In genomic region chr6:158776737-158777136, GRCh38 we compare ENCODE assay signal across 19 cellular contexts. TPM values are rescaled to one million over a fixed set of nuclear protein-coding genes. Genes with fewer than 3 reads are reported as not detected.
DNase-seq lines count a peak whose midpoint lies in the region; ATAC-seq and TF ChIP-seq lines count a peak whose summit lies in the region.
"Had no signal": no experiment of that assay in that cellular context is flagged by ENCODE, and none has a peak within 500 bp of the region (broad histone marks: within the 10 kb centered on the region; RNA-seq: fewer than 3 reads in every experiment).

No MANE protein-coding gene starts in this region.

- H3K36me3 Mint-ChIP-seq in activated CD4-positive, alpha-beta T cell treated with anti-CD3 and anti-CD28 coated beads, Interleukin-2, amount 10 ng/mL, durations not matched to agents 7 days and 5 days (ENCODE audit: low read depth), result peaks cover 84% of the 10 kb centered on the region
- H3K36me3 Mint-ChIP-seq in brain (peaks cover 79% of the 10 kb centered on the region), neural progenitor cell (peaks cover 69% of the 10 kb centered on the region)

- H3K9me3 ChIP-seq in HCT116 (ENCODE audit: control insufficient read depth in 1 of 2, insufficient read depth in 1 of 2, low read depth in 1 of 2, low read length in 2 of 2), result no peaks in the 10 kb centered on the region
- H3K9me3 ChIP-seq in neural progenitor cell (ENCODE audit: low read depth), result no peaks in the 10 kb centered on the region
- H3K9me3 ChIP-seq: A549, HAP-1, MG63, transverse colon had no signal

- no peaks in the 10 kb centered on the region for H3K9me3 Mint-ChIP-seq in activated CD4-positive, alpha-beta T cell treated with anti-CD3 and anti-CD28 coated beads, Interleukin-2, amount 10 ng/mL, durations not matched to agents 7 days and 5 days
- no peaks in the 10 kb centered on the region for H3K9me3 Mint-ChIP-seq in brain
- H3K9me3 Mint-ChIP-seq in neural progenitor cell, result no peaks in the 10 kb centered on the region
- H3K9me3 Mint-ChIP-seq: CD14-positive monocyte had no signal

- H3K27me3 Mint-ChIP-seq in activated CD4-positive, alpha-beta T cell treated with anti-CD3 and anti-CD28 coated beads, Interleukin-2, amount 10 ng/mL, durations not matched to agents 7 days and 5 days, result no peaks in the 10 kb centered on the region
- H3K27me3 Mint-ChIP-seq in brain, result no peaks in the 10 kb centered on the region
- no peaks in the 10 kb centered on the region for H3K27me3 Mint-ChIP-seq in neural progenitor cell (ENCODE audit: insufficient read depth, low read depth)

- RAD21 ChIA-PET in HCT116 (lab: Charles Lee; ENCODE audit: low non-redundant PET in 1 of 2, low total read pairs in 2 of 2, uncharacterized antibody in 2 of 2, unreplicated experiment in 2 of 2), result no interaction called here

- peaks cover 58 to 95% of the 10 kb centered on the region in 2 experiments for H3K36me3 ChIP-seq in HCT116 (ENCODE audit: control insufficient read depth in 1 of 2, insufficient read depth in 2 of 2, low read length in 2 of 2)
- H3K36me3 ChIP-seq in neural progenitor cell, result no peaks in the 10 kb centered on the region

- in situ Hi-C loops in G401 (cut with HindIII; ENCODE audit: low sequenced_read_pairs), result no loop called here

- TF ChIP-seq CTCF in HCT116 (IDR thresholded peaks at IDR 0.05 in 2 of 3, conservative IDR thresholded peaks at IDR 0.05 in 1 of 3; ENCODE audit: borderline replicate concordance in 1 of 3, insufficient read depth in 1 of 3, low read depth in 2 of 3, low read length in 2 of 3) (no peak), brain (conservative IDR thresholded peaks at IDR 0.05) (no peak), neural progenitor cell (IDR thresholded peaks at IDR 0.05) (no peak)

- peak; percentile 4; the same call in 1 of the 2 replicates for ATAC-seq in HCT116
- ATAC-seq in HG03469 (IDR thresholded peaks at IDR 0.05; ENCODE audit: unreplicated experiment), result no peak

- POLR2A ChIA-PET in activated CD4-positive, alpha-beta T cell treated with anti-CD3 and anti-CD28 coated beads, Interleukin-2, amount 10 ng/mL, durations not matched to agents 7 days and 5 days (lab: Charles Lee), result no interaction called here
- POLR2A ChIA-PET in HCT116 (lab: Charles Lee), result interaction anchor here (0.6 kb wide), 1 partner anchor 32 kb away, joined by 3 read pairs; no protein-coding TSS in a partner anchor

- no peak for TF ChIP-seq POLR2A in HCT116 (IDR thresholded peaks at IDR 0.05; ENCODE audit: borderline replicate concordance, extremely low read depth, insufficient read depth, insufficient read length)

- no peak overlapping the region for H3K4me3 Mint-ChIP-seq in activated CD4-positive, alpha-beta T cell treated with anti-CD3 and anti-CD28 coated beads, Interleukin-2, amount 10 ng/mL, durations not matched to agents 7 days and 5 days
- H3K4me3 Mint-ChIP-seq in brain (no peak overlapping the region), neural progenitor cell (no peak overlapping the region)
- H3K4me3 Mint-ChIP-seq: CD14-positive monocyte had no signal

- DNase-seq in activated CD4-positive, alpha-beta T cell treated with anti-CD3 and anti-CD28 coated beads, Interleukin-2, amount 10 ng/mL, durations not matched to agents 7 days and 5 days, result no peak
- no peak for DNase-seq in activated CD4-positive, alpha-beta T cell treated with anti-CD3 and anti-CD28 coated beads, Interleukin-2, amount 50 U/mL, for 48 hours
- DNase-seq in HCT116 (ENCODE audit: low read depth, low spot score) (no peak), neural progenitor cell (ENCODE audit: low spot score) (no peak), G401 (ENCODE audit: low spot score) (no peak), NCI-H446 (lab: John Stamatoyannopoulos, UW) (no peak)
- DNase-seq: activated CD8-positive, alpha-beta memory T cell treated with anti-CD3 and anti-CD28 coated beads, Interleukin-2, amount 50 U/mL, for 4 hours; anterior cingulate cortex; erythroblast; MG63; NCI-H1930; NCI-H526; stimulated activated CD4-positive, alpha-beta T cell treated with anti-CD3 and anti-CD28 coated beads, Interleukin-4, amount 100 ng/mL, for 24 hours; transverse colon had no signal

- CTCF ChIA-PET in activated CD4-positive, alpha-beta T cell treated with anti-CD3 and anti-CD28 coated beads, Interleukin-2, amount 10 ng/mL, durations not matched to agents 7 days and 5 days (lab: Charles Lee), result interaction anchor here (0.6 kb wide), 1 partner anchor 34 kb away, joined by 3 read pairs; no protein-coding TSS in a partner anchor
- CTCF ChIA-PET in HCT116 (lab: Charles Lee), result interaction anchor here (1.1 to 1.8 kb wide), 2 partner anchors 16 to 58 kb away, joined by 4 to 6 read pairs; no protein-coding TSS in a partner anchor

- no peak overlapping the region for H3K4me2 ChIP-seq in HCT116 (ENCODE audit: low read length)
- no peak overlapping the region for H3K4me2 ChIP-seq in neural progenitor cell
- H3K4me2 ChIP-seq: A549 had no signal

- intact Hi-C loops in HCT116 (cut with micrococcal nuclease), result no loop called here

- H3K27me3 ChIP-seq in HCT116 (ENCODE audit: insufficient read depth, low read length), result no peaks in the 10 kb centered on the region
- no peaks in the 10 kb centered on the region for H3K27me3 ChIP-seq in neural progenitor cell
- H3K27me3 ChIP-seq: MG63, transverse colon had no signal

- no peaks in the 10 kb centered on the region for H3K9me2 ChIP-seq in HCT116 (ENCODE audit: insufficient read depth)

- no peak overlapping the region for H2AFZ ChIP-seq in HCT116 (ENCODE audit: low read depth, low read length, poor library complexity, severe bottlenecking)
- H2AFZ ChIP-seq in neural progenitor cell (replicated peaks), result no peak overlapping the region

- peaks cover 100% of the 10 kb centered on the region for H3K79me2 ChIP-seq in HCT116 (ENCODE audit: insufficient read depth, low read length)
- peaks cover 5% of the 10 kb centered on the region for H3K79me2 ChIP-seq in neural progenitor cell (ENCODE audit: low read depth)

- H3K27ac ChIP-seq in HCT116 (ENCODE audit: low read depth, low read length), result peak overlapping the region; percentile 28
- no peak overlapping the region for H3K27ac ChIP-seq in neural progenitor cell
- H3K27ac ChIP-seq: A549 had no signal

- TF ChIP-seq RAD21 in HCT116 (IDR thresholded peaks at IDR 0.05; ENCODE audit: low read depth), result no peak

- peaks cover 58% of the 10 kb centered on the region; the same call in 1 of the 2 replicates for H4K20me1 ChIP-seq in HCT116 (ENCODE audit: insufficient read depth)
- peaks cover 8% of the 10 kb centered on the region for H4K20me1 ChIP-seq in neural progenitor cell (ENCODE audit: low read depth)

- peaks cover 41% of the 10 kb centered on the region for H3K4me1 Mint-ChIP-seq in activated CD4-positive, alpha-beta T cell treated with anti-CD3 and anti-CD28 coated beads, Interleukin-2, amount 10 ng/mL, durations not matched to agents 7 days and 5 days
- peaks cover 38% of the 10 kb centered on the region for H3K4me1 Mint-ChIP-seq in brain
- peaks cover 14% of the 10 kb centered on the region for H3K4me1 Mint-ChIP-seq in neural progenitor cell

- peaks cover 39 to 98% of the 10 kb centered on the region in 2 experiments for H3K4me1 ChIP-seq in HCT116 (ENCODE audit: control insufficient read depth in 1 of 2, insufficient read depth in 2 of 2, low read length in 2 of 2)
- no peaks in the 10 kb centered on the region for H3K4me1 ChIP-seq in neural progenitor cell
- H3K4me1 ChIP-seq: HAP-1 had no signal

- BruUV-seq in HCT116 (replicated peaks; lab: Mats Ljungman, UMichigan), result no TSS peak

- no peak overlapping the region for H3K4me3 ChIP-seq in HCT116 (replicated peaks in 1 of 2; ENCODE audit: low read depth in 1 of 2, low read length in 2 of 2)
- no peak overlapping the region for H3K4me3 ChIP-seq in neural progenitor cell
- H3K4me3 ChIP-seq: A549, HAP-1, MG63, transverse colon had no signal

- H3F3A ChIP-seq in neural progenitor cell (ENCODE audit: low read depth), result no peaks in the 10 kb centered on the region

- H3K9ac ChIP-seq in HCT116 (ENCODE audit: low read length), result no peak overlapping the region
- no peak overlapping the region for H3K9ac ChIP-seq in neural progenitor cell

- H3K27ac Mint-ChIP-seq in activated CD4-positive, alpha-beta T cell treated with anti-CD3 and anti-CD28 coated beads, Interleukin-2, amount 10 ng/mL, durations not matched to agents 7 days and 5 days, result peak overlapping the region; percentile 42
- peak overlapping the region in 4 of 5 experiments; percentile 2 to 83 (median 20) for H3K27ac Mint-ChIP-seq in brain
- H3K27ac Mint-ChIP-seq in neural progenitor cell, result peak overlapping the region; percentile 10

TF ChIP-seq in HCT116, 20 proteins besides CTCF, POLR2A, EP300 and RAD21:
- TF ChIP-seq FOSL1 (IDR thresholded peaks at IDR 0.05; ENCODE audit: low read depth) (no peak), EGR1 (IDR thresholded peaks at IDR 0.05; ENCODE audit: low read depth) (no peak), ATF3 (IDR thresholded peaks at IDR 0.05) (no peak)

RNA-seq across cellular contexts. Expression of gene EZR, which starts 42.4 kb away (rescaled TPM):
- total RNA-seq in activated CD4-positive, alpha-beta T cell treated with anti-CD3 and anti-CD28 coated beads, Interleukin-2, amount 10 ng/mL, durations not matched to agents 7 days and 5 days, result 100 to 1,000 TPM; 201 to 210 TPM
- total RNA-seq in HCT116 (2021; ENCODE audit: unreplicated experiment) (1,402 TPM), neural progenitor cell (ENCODE audit: low replicate concordance) (52.0 and 61.4 TPM in 2 replicates)
- polyA plus RNA-seq in HCT116 (2012), result 1,219 and 1,280 TPM in 2 replicates
- polyA plus RNA-seq in brain (ENCODE audit: insufficient read depth, low read depth, low replicate concordance), result 317 TPM
- 206 and 261 TPM in 2 replicates for total RNA-seq in G401 (2014; rRNA removed; shearing (Covaris generic))
